In the genomic region with DNA sequence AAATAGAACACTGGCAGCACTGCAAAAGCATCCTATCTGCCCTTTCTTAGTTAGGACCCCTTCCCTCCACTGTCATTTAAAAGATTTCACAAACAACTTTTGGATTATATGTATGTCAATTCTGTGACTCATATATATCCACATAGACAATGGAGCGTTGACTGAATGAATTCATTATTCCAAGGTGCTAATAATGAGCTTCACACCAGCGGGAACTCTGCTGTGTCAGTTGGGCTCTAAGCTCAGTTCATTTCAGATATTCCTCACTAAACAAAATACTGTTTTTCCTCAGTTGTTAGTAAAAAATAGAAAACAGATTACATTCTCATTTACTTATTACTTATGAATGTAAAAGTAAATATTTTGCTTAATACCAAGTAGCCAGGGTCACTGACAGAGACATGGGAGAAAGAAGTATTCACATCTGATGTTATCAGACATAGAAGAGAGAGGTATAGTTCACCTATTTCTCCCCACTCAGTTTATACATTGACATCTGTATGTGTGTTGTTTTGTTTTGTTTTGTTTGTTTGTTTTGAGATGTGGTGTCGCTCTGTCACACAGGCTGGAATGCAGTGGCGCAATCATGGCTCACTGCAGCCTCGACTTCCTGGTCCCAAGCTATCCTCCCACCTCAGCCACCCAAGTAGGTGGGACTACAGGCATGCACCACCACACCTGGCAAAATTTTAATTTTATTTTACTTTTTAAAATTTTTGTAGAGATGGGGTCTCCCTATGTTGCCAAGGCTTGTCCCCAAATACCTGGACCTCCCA, we compare ENCODE assay signal across 1 cellular context.
TF ChIP-seq lines count a peak whose summit lies in the region.

No MANE protein-coding gene starts in this region.

TF ChIP-seq in HepG2, 621 proteins besides CTCF, POLR2A, EP300 and RAD21 (continues in another document):
- TF ChIP-seq ZNF234 (CRISPR knock-in tag; conservative IDR thresholded peaks at IDR 0.05) (no peak), NR3C1 (CRISPR knock-in tag; IDR thresholded peaks at IDR 0.05) (no peak), ARID3A (IDR thresholded peaks at IDR 0.05; ENCODE audit: low read depth, low read length) (no peak), ZNF337 (CRISPR knock-in tag; IDR thresholded peaks at IDR 0.05; ENCODE audit: borderline replicate concordance, low read depth) (no peak), NONO (IDR thresholded peaks at IDR 0.05) (no peak), NONO (CRISPR knock-in tag; conservative IDR thresholded peaks at IDR 0.05) (no peak), ZNF44 (CRISPR knock-in tag; IDR thresholded peaks at IDR 0.05) (no peak), ZBTB33 (CRISPR knock-in tag; IDR thresholded peaks at IDR 0.05) (0 out of 2 replicates have a peak, but pooled peaks have one; percentile 9), NCOA5 (CRISPR knock-in tag; IDR thresholded peaks at IDR 0.05) (no peak), ZNF546 (CRISPR knock-in tag; conservative IDR thresholded peaks at IDR 0.05) (no peak), ATRX (CRISPR knock-in tag; IDR thresholded peaks at IDR 0.05; ENCODE audit: borderline replicate concordance) (no peak), ASH2L (IDR thresholded peaks at IDR 0.05; ENCODE audit: insufficient read length, low read depth, low read length) (no peak), LCORL (IDR thresholded peaks at IDR 0.05) (no peak), LCORL (CRISPR knock-in tag; IDR thresholded peaks at IDR 0.05) (no peak), ZBTB49 (CRISPR knock-in tag; IDR thresholded peaks at IDR 0.05; ENCODE audit: borderline replicate concordance) (no peak), GFI1 (CRISPR knock-in tag; IDR thresholded peaks at IDR 0.05; ENCODE audit: borderline replicate concordance) (no peak), CREM (IDR thresholded peaks at IDR 0.05) (no peak), CREM (CRISPR knock-in tag; IDR thresholded peaks at IDR 0.05) (no peak), ZNF780A (CRISPR knock-in tag; IDR thresholded peaks at IDR 0.05) (no peak), PAX8 (CRISPR knock-in tag; IDR thresholded peaks at IDR 0.05; ENCODE audit: borderline replicate concordance) (no peak), KLF6 (CRISPR knock-in tag; IDR thresholded peaks at IDR 0.05) (no peak), ZNF101 (CRISPR knock-in tag; IDR thresholded peaks at IDR 0.05; ENCODE audit: borderline replicate concordance, low read depth) (no peak), XRCC5 (optimal IDR thresholded peaks at IDR 0.05; ENCODE audit: low read length) (no peak), TEAD3 (CRISPR knock-in tag; optimal IDR thresholded peaks at IDR 0.05; ENCODE audit: borderline replicate concordance) (peak; percentile 64), KIAA2018 (CRISPR knock-in tag; IDR thresholded peaks at IDR 0.05; ENCODE audit: borderline replicate concordance) (no peak), ELF3 (CRISPR knock-in tag; IDR thresholded peaks at IDR 0.05) (0 out of 2 replicates have a peak, but pooled peaks have one; percentile 38), HNF4A (CRISPR knock-in tag; IDR thresholded peaks at IDR 0.05) (no peak), FOSL2 (CRISPR knock-in tag; IDR thresholded peaks at IDR 0.05) (peak; percentile 25; the same call in 1 of the 2 replicates)
- TF ChIP-seq, protein P1, sequence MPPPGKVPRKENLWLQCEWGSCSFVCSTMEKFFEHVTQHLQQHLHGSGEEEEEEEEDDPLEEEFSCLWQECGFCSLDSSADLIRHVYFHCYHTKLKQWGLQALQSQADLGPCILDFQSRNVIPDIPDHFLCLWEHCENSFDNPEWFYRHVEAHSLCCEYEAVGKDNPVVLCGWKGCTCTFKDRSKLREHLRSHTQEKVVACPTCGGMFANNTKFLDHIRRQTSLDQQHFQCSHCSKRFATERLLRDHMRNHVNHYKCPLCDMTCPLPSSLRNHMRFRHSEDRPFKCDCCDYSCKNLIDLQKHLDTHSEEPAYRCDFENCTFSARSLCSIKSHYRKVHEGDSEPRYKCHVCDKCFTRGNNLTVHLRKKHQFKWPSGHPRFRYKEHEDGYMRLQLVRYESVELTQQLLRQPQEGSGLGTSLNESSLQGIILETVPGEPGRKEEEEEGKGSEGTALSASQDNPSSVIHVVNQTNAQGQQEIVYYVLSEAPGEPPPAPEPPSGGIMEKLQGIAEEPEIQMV (CRISPR knock-in tag; IDR thresholded peaks at IDR 0.05; ENCODE audit: low read depth) = no peak
- TF ChIP-seq, protein P2, sequence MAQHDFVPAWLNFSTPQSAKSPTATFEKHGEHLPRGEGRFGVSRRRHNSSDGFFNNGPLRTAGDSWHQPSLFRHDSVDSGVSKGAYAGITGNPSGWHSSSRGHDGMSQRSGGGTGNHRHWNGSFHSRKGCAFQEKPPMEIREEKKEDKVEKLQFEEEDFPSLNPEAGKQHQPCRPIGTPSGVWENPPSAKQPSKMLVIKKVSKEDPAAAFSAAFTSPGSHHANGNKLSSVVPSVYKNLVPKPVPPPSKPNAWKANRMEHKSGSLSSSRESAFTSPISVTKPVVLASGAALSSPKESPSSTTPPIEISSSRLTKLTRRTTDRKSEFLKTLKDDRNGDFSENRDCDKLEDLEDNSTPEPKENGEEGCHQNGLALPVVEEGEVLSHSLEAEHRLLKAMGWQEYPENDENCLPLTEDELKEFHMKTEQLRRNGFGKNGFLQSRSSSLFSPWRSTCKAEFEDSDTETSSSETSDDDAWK (CRISPR knock-in tag; IDR thresholded peaks at IDR 0.05) = no peak
- TF ChIP-seq, protein P3, sequence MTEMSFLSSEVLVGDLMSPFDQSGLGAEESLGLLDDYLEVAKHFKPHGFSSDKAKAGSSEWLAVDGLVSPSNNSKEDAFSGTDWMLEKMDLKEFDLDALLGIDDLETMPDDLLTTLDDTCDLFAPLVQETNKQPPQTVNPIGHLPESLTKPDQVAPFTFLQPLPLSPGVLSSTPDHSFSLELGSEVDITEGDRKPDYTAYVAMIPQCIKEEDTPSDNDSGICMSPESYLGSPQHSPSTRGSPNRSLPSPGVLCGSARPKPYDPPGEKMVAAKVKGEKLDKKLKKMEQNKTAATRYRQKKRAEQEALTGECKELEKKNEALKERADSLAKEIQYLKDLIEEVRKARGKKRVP (CRISPR knock-in tag; IDR thresholded peaks at IDR 0.05) = no peak
- TF ChIP-seq, protein P4, sequence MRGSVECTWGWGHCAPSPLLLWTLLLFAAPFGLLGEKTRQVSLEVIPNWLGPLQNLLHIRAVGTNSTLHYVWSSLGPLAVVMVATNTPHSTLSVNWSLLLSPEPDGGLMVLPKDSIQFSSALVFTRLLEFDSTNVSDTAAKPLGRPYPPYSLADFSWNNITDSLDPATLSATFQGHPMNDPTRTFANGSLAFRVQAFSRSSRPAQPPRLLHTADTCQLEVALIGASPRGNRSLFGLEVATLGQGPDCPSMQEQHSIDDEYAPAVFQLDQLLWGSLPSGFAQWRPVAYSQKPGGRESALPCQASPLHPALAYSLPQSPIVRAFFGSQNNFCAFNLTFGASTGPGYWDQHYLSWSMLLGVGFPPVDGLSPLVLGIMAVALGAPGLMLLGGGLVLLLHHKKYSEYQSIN (CRISPR knock-in tag; IDR thresholded peaks at IDR 0.05; ENCODE audit: borderline replicate concordance) = no peak
- TF ChIP-seq, protein P5, sequence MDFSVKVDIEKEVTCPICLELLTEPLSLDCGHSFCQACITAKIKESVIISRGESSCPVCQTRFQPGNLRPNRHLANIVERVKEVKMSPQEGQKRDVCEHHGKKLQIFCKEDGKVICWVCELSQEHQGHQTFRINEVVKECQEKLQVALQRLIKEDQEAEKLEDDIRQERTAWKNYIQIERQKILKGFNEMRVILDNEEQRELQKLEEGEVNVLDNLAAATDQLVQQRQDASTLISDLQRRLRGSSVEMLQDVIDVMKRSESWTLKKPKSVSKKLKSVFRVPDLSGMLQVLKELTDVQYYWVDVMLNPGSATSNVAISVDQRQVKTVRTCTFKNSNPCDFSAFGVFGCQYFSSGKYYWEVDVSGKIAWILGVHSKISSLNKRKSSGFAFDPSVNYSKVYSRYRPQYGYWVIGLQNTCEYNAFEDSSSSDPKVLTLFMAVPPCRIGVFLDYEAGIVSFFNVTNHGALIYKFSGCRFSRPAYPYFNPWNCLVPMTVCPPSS (IDR thresholded peaks at IDR 0.05) = no peak
